18 cellular contexts compared by ENCODE assay signal in genomic region chrX:132669142-132669541, GRCh38.
"Had no signal": no experiment of that assay in that cellular context is flagged by ENCODE, and none has a peak within 500 bp of the region (broad histone marks: within the 10 kb centered on the region; RNA-seq: fewer than 3 reads in every experiment).

No MANE protein-coding gene starts in this region.

- DNase-seq: dermis blood vessel endothelial cell; dorsolateral prefrontal cortex; effector CD4-positive, alpha-beta T cell; effector memory CD4-positive, alpha-beta T cell; foreskin keratinocyte; heart left ventricle; hypothalamus; immature natural killer cell; left cardiac atrium; left lung; left ventricle myocardium superior; lower lobe of right lung; mesenchymal stem cell; midbrain had no signal

- H3K4me1 ChIP-seq: esophagus muscularis mucosa, foreskin keratinocyte, gastroesophageal sphincter, heart left ventricle, left lung, lower lobe of right lung had no signal

- H3K27me3 ChIP-seq: esophagus muscularis mucosa, foreskin keratinocyte, gastroesophageal sphincter, hepatocyte, left lung had no signal

- ATAC-seq: foreskin keratinocyte, gastroesophageal sphincter, heart left ventricle, left cardiac atrium, left lung, left ventricle myocardium superior, lower lobe of right lung had no signal

- H2AFZ ChIP-seq: hepatocyte had no signal

- H3K36me3 ChIP-seq: esophagus muscularis mucosa, gastroesophageal sphincter, heart left ventricle, left lung, lower lobe of right lung had no signal

- H3K9me3 ChIP-seq: esophagus muscularis mucosa, gastroesophageal sphincter, left lung, lower lobe of right lung had no signal

- H3K27ac ChIP-seq: coronary artery, dorsolateral prefrontal cortex, esophagus muscularis mucosa, foreskin keratinocyte, gastroesophageal sphincter, heart left ventricle, hepatocyte, left lung, lower lobe of right lung had no signal

- H3K79me2 ChIP-seq: hepatocyte had no signal

- H3K4me2 ChIP-seq: hepatocyte had no signal

- H3K4me3 ChIP-seq: coronary artery, dorsolateral prefrontal cortex, esophagus muscularis mucosa, gastroesophageal sphincter, heart left ventricle, hepatocyte, left lung, lower lobe of right lung had no signal
